ENCODE assay signal across 18 cellular contexts in the genomic region with DNA sequence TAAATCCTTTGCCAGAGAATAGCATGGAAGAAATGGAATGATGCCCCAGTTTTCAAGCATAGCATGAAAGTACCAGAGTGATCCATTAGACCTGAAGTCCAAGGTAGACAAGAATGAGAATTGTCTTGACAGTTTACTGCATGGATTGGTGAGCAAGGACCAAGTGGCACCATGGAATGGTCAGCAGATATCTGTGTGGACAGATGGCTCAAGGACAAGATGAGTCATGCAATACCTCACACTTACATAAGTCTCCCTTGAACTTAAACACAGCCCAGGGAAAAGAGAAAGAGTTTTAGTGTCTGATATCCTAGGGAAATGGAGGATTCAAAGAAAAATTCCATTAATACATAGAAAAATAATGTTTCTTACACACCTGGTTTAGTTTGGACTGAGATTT.
"Had no signal": no experiment of that assay in that cellular context is flagged by ENCODE, and none has a peak within 500 bp of the region (broad histone marks: within the 10 kb centered on the region; RNA-seq: fewer than 3 reads in every experiment).

No MANE protein-coding gene starts in this region.

- H3K27ac Mint-ChIP-seq: activated naive CD4-positive, alpha-beta T cell treated with anti-CD3 and anti-CD28 coated beads for 36 hours; activated naive CD8-positive, alpha-beta T cell treated with anti-CD3 and anti-CD28 coated beads, Interleukin-2, amount 50 U/mL, for 24 hours; activated T-helper 17 cell treated with anti-CD3 and anti-CD28 coated beads, Interleukin-2, amount 50 U/mL, for 72 hours; naive thymus-derived CD8-positive, alpha-beta T cell; stimulated activated naive B cell treated with anti-CD40 and anti-IgM and Interleukin-4, amounts not matched to agents 10 μg/mL and 1 μg/mL and 100 μg/mL, for 72 hours had no signal

- H3K4me3 Mint-ChIP-seq: activated naive CD4-positive, alpha-beta T cell treated with anti-CD3 and anti-CD28 coated beads for 36 hours; activated naive CD8-positive, alpha-beta T cell treated with anti-CD3 and anti-CD28 coated beads, Interleukin-2, amount 50 U/mL, for 24 hours; activated T-helper 17 cell treated with anti-CD3 and anti-CD28 coated beads, Interleukin-2, amount 50 U/mL, for 72 hours; naive thymus-derived CD8-positive, alpha-beta T cell; stimulated activated naive B cell treated with anti-CD40 and anti-IgM and Interleukin-4, amounts not matched to agents 10 μg/mL and 1 μg/mL and 100 μg/mL, for 72 hours had no signal

- H3K27me3 Mint-ChIP-seq: activated T-helper 17 cell treated with anti-CD3 and anti-CD28 coated beads, Interleukin-2, amount 50 U/mL, for 72 hours; stimulated activated naive B cell treated with anti-CD40 and anti-IgM and Interleukin-4, amounts not matched to agents 10 μg/mL and 1 μg/mL and 100 μg/mL, for 72 hours had no signal

- DNase-seq: activated CD4-positive, alpha-beta T cell treated with anti-CD3 and anti-CD28 coated beads, Interleukin-2, amount 50 U/mL, for 48 hours; activated naive CD4-positive, alpha-beta T cell treated with anti-CD3 and anti-CD28 coated beads for 36 hours; activated naive CD8-positive, alpha-beta T cell treated with anti-CD3 and anti-CD28 coated beads, Interleukin-2, amount 50 U/mL, for 24 hours; gastrocnemius medialis; heart right ventricle; left colon; naive thymus-derived CD8-positive, alpha-beta T cell; pancreas; retina; stimulated activated CD4-positive, alpha-beta T cell treated with anti-CD3 and anti-CD28 coated beads, Interleukin-15, amount 100 ng/mL, for 24 hours; stimulated activated CD4-positive, alpha-beta T cell treated with anti-CD3 and anti-CD28 coated beads, Interleukin-4, amount 100 ng/mL, for 1 hour; stimulated activated naive B cell treated with anti-CD40 and anti-IgM and Interleukin-4, amounts not matched to agents 10 μg/mL and 1 μg/mL and 100 μg/mL, for 72 hours; substantia nigra; transverse colon; WERI-Rb-1 had no signal

- H3K4me3 ChIP-seq: gastrocnemius medialis, heart right ventricle, pancreas, skin epidermis, transverse colon, vagina had no signal
